ENCODE assay signal across 20 cellular contexts in the genomic region with DNA sequence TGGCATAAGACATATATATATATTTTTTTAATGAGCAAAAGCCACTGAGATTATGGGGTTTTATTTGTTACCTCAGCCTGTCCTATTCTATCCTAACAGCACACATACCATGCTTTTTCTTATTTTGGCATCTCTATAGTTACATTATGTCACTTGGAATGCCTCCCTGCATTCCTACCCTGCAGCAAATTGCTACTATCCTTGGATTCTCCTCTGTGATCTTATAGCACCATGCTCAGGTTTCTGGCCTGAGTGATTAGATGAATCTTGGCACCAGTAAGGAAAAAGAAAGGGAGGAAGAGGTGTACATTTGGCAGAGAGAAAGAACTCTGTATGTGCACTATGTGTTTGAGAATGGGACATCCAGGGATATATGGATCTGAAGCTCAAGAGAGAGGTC.
"Had no signal": no experiment of that assay in that cellular context is flagged by ENCODE, and none has a peak within 500 bp of the region (broad histone marks: within the 10 kb centered on the region; RNA-seq: fewer than 3 reads in every experiment).

No MANE protein-coding gene starts in this region.

- DNase-seq: activated CD8-positive, alpha-beta memory T cell treated with anti-CD3 and anti-CD28 coated beads for 24 hours; activated CD8-positive, alpha-beta memory T cell treated with anti-CD3 and anti-CD28 coated beads, Interleukin-2, amount 50 U/mL, for 48 hours; activated naive CD4-positive, alpha-beta T cell; activated T-cell treated with anti-CD3 and anti-CD28 coated beads, Interleukin-2, amount 50 U/mL, for 4 hours; adrenal gland; effector memory CD4-positive, alpha-beta T cell; gastrocnemius medialis; hypothalamus; left cardiac atrium; mucosa of descending colon; occipital lobe; stimulated activated CD4-positive, alpha-beta T cell treated with anti-CD3 and anti-CD28 coated beads, Interleukin-15, amount 100 ng/mL, for 24 hours; stimulated activated naive B cell treated with anti-CD40 and anti-IgM and Interleukin-4, amounts not matched to agents 10 μg/mL and 1 μg/mL and 100 μg/mL, for 72 hours; T-helper 1 cell; upper lobe of right lung had no signal

- ATAC-seq: activated T-cell treated with anti-CD3 and anti-CD28 coated beads, Interleukin-2, amount 50 U/mL, for 4 hours; esophagus mucosa; gastrocnemius medialis; left cardiac atrium; mucosa of descending colon; sciatic nerve; stimulated activated naive B cell treated with anti-CD40 and anti-IgM and Interleukin-4, amounts not matched to agents 10 μg/mL and 1 μg/mL and 100 μg/mL, for 72 hours; upper lobe of right lung; WTC11 had no signal

- FAIRE-seq: colon, endothelial cell of umbilical vein had no signal
